In the genomic region with DNA sequence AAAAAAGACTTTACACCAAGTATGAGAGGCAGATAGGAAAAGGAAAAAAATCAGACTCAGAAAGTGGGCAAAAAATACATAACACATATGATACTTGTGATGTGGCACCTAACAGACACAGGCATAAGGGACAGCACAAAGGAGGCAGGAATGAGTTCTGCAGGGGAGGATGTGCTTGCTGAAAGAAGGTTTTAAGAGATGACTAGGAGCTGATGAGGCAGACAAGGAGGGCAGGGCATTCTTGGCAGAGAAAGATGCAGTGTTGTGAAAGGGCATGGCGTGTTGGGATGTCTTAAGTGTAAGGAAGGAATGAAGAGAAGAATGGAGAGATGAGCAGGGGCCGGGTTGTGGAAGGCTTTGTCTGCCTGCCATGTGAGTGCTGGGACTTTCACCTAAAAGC, we compare ENCODE assay signal across 17 cellular contexts. TPM values are rescaled to one million over a fixed set of nuclear protein-coding genes. Genes with fewer than 3 reads are reported as not detected.
A peak's percentile ranks its signal among the peaks of the same experiment; 100 is the strongest.
DNase-seq lines count a peak whose midpoint lies in the region; ATAC-seq and TF ChIP-seq lines count a peak whose summit lies in the region.
"Had no signal": no experiment of that assay in that cellular context is flagged by ENCODE, and none has a peak within 500 bp of the region (broad histone marks: within the 10 kb centered on the region; RNA-seq: fewer than 3 reads in every experiment).

No MANE protein-coding gene starts in this region.

- H3K36me3 Mint-ChIP-seq in activated CD4-positive, alpha-beta T cell treated with anti-CD3 and anti-CD28 coated beads for 36 hours (ENCODE audit: low read depth) = no peaks in the 10 kb centered on the region
- H3K36me3 Mint-ChIP-seq in activated CD4-positive, alpha-beta T cell treated with anti-CD3 and anti-CD28 coated beads, Interleukin-2, amount 10 ng/mL, durations not matched to agents 24 days and 14 days (ENCODE audit: low read depth) = no peaks in the 10 kb centered on the region
- H3K36me3 Mint-ChIP-seq in activated T-cell treated with anti-CD3 and anti-CD28 coated beads, Interleukin-2, amount 50 U/mL, for 24 hours (ENCODE audit: low read depth) = no peaks in the 10 kb centered on the region

- BruUV-seq in OCI-LY7 (replicated peaks; lab: Mats Ljungman, UMichigan) = no TSS peak

- H3K4me1 ChIP-seq in OCI-LY7 (ENCODE audit: insufficient read depth, low read length, poor library complexity, severe bottlenecking) = no peaks in the 10 kb centered on the region
- H3K4me1 ChIP-seq in esophagus squamous epithelium = peaks cover 0 to 8% (median 0%) of the 10 kb centered on the region in 3 donors
- H3K4me1 ChIP-seq: Caco-2, SJCRH30 had no signal

- H3K27me3 Mint-ChIP-seq in activated CD4-positive, alpha-beta T cell treated with anti-CD3 and anti-CD28 coated beads for 36 hours = no peaks in the 10 kb centered on the region
- H3K27me3 Mint-ChIP-seq in activated CD4-positive, alpha-beta T cell treated with anti-CD3 and anti-CD28 coated beads, Interleukin-2, amount 10 ng/mL, durations not matched to agents 24 days and 14 days = peaks cover 8% of the 10 kb centered on the region
- peaks cover 7% of the 10 kb centered on the region for H3K27me3 Mint-ChIP-seq in activated T-cell treated with anti-CD3 and anti-CD28 coated beads, Interleukin-2, amount 50 U/mL, for 24 hours
- H3K27me3 Mint-ChIP-seq: activated CD4-positive, alpha-beta memory T cell treated with anti-CD3 and anti-CD28 coated beads, Interleukin-2, amount 10 ng/mL, durations not matched to agents 7 days and 5 days had no signal

- ATAC-seq in activated CD4-positive, alpha-beta T cell treated with anti-CD3 and anti-CD28 coated beads for 36 hours = peak; percentile 36
- ATAC-seq in GM19397 (IDR thresholded peaks at IDR 0.05; ENCODE audit: unreplicated experiment) (no peak), HG02588 (IDR thresholded peaks at IDR 0.05; ENCODE audit: unreplicated experiment) (no peak)

- H3K9me3 Mint-ChIP-seq in activated CD4-positive, alpha-beta T cell treated with anti-CD3 and anti-CD28 coated beads for 36 hours (ENCODE audit: low read depth) = no peaks in the 10 kb centered on the region
- H3K9me3 Mint-ChIP-seq in activated CD4-positive, alpha-beta T cell treated with anti-CD3 and anti-CD28 coated beads, Interleukin-2, amount 10 ng/mL, durations not matched to agents 24 days and 14 days = peaks cover 4% of the 10 kb centered on the region
- H3K9me3 Mint-ChIP-seq in activated T-cell treated with anti-CD3 and anti-CD28 coated beads, Interleukin-2, amount 50 U/mL, for 24 hours = no peaks in the 10 kb centered on the region
- H3K9me3 Mint-ChIP-seq: activated CD4-positive, alpha-beta memory T cell treated with anti-CD3 and anti-CD28 coated beads, Interleukin-2, amount 10 ng/mL, durations not matched to agents 7 days and 5 days; stimulated activated naive CD8-positive, alpha-beta T cell treated with anti-CD3 and anti-CD28 coated beads, Interleukin-15, Interleukin-2, amounts not matched to agents 100 ng/mL and 50 ng/mL, for 24 hours had no signal

- H3K27ac Mint-ChIP-seq in activated CD4-positive, alpha-beta T cell treated with anti-CD3 and anti-CD28 coated beads for 36 hours = no peak overlapping the region
- no peak overlapping the region for H3K27ac Mint-ChIP-seq in activated CD4-positive, alpha-beta T cell treated with anti-CD3 and anti-CD28 coated beads, Interleukin-2, amount 10 ng/mL, durations not matched to agents 24 days and 14 days
- H3K27ac Mint-ChIP-seq in activated T-cell treated with anti-CD3 and anti-CD28 coated beads, Interleukin-2, amount 50 U/mL, for 24 hours = no peak overlapping the region
- H3K27ac Mint-ChIP-seq: activated CD4-positive, alpha-beta memory T cell treated with anti-CD3 and anti-CD28 coated beads, Interleukin-2, amount 10 ng/mL, durations not matched to agents 7 days and 5 days; stimulated activated naive CD8-positive, alpha-beta T cell treated with anti-CD3 and anti-CD28 coated beads, Interleukin-15, Interleukin-2, amounts not matched to agents 100 ng/mL and 50 ng/mL, for 24 hours had no signal

- no peaks in the 10 kb centered on the region for H3K79me2 ChIP-seq in OCI-LY7 (ENCODE audit: insufficient read depth, low read depth, low read length)

- H4K20me1 ChIP-seq in OCI-LY7 (ENCODE audit: insufficient read depth, low read length) = no peaks in the 10 kb centered on the region

- no peak for TF ChIP-seq POLR2A in esophagus squamous epithelium (IDR thresholded peaks at IDR 0.05)

- no peaks in the 10 kb centered on the region for H3K4me1 Mint-ChIP-seq in activated CD4-positive, alpha-beta T cell treated with anti-CD3 and anti-CD28 coated beads for 36 hours
- H3K4me1 Mint-ChIP-seq in activated CD4-positive, alpha-beta T cell treated with anti-CD3 and anti-CD28 coated beads, Interleukin-2, amount 10 ng/mL, durations not matched to agents 24 days and 14 days = no peaks in the 10 kb centered on the region
- no peaks in the 10 kb centered on the region for H3K4me1 Mint-ChIP-seq in activated T-cell treated with anti-CD3 and anti-CD28 coated beads, Interleukin-2, amount 50 U/mL, for 24 hours (ENCODE audit: low read depth)

- no peaks in the 10 kb centered on the region for H3K36me3 ChIP-seq in OCI-LY7 (ENCODE audit: insufficient read depth, low read length)
- H3K36me3 ChIP-seq in esophagus squamous epithelium = no peaks in the 10 kb centered on the region
- H3K36me3 ChIP-seq: SJCRH30 had no signal

- H3K9me2 ChIP-seq in OCI-LY7 (ENCODE audit: insufficient read depth, low read length) = no peaks in the 10 kb centered on the region

- intact Hi-C loops in activated CD4-positive, alpha-beta T cell treated with anti-CD3 and anti-CD28 coated beads for 36 hours (cut with DNase I, micrococcal nuclease) = no loop called here
- intact Hi-C loops in activated CD4-positive, alpha-beta T cell treated with anti-CD3 and anti-CD28 coated beads, Interleukin-2, amount 10 ng/mL, durations not matched to agents 24 days and 14 days (cut with micrococcal nuclease) = no loop called here
- intact Hi-C loops in OCI-LY7 (cut with micrococcal nuclease; ENCODE audit: unreplicated experiment) = no loop called here
- intact Hi-C loops in esophagus squamous epithelium (cut with DNase I) = no loop called here

- no peaks in the 10 kb centered on the region for H3K27me3 ChIP-seq in esophagus squamous epithelium
- H3K27me3 ChIP-seq: SJCRH30 had no signal

- H3K4me3 ChIP-seq in OCI-LY7 (ENCODE audit: low read depth, low read length, poor library complexity, severe bottlenecking) = no peak overlapping the region
- no peak overlapping the region for H3K4me3 ChIP-seq in esophagus squamous epithelium
- no peak overlapping the region for H3K4me3 ChIP-seq in skeletal muscle cell (ENCODE audit: low read depth, low read length)
- H3K4me3 ChIP-seq: SJCRH30 had no signal

- peak overlapping the region; percentile 41; the same call in 1 of the 2 replicates for H2AFZ ChIP-seq in OCI-LY7 (ENCODE audit: low read length)

- CTCF ChIA-PET in activated CD4-positive, alpha-beta T cell treated with anti-CD3 and anti-CD28 coated beads for 36 hours (lab: Charles Lee) = no interaction called here
- CTCF ChIA-PET in OCI-LY7 (lab: Charles Lee; ENCODE audit: unreplicated experiment) = no interaction called here

- DNase-seq in activated CD4-positive, alpha-beta T cell treated with anti-CD3 and anti-CD28 coated beads for 36 hours = peak; percentile 9
- no peak for DNase-seq in activated CD4-positive, alpha-beta T cell treated with anti-CD3 and anti-CD28 coated beads, Interleukin-2, amount 10 ng/mL, durations not matched to agents 24 days and 14 days
- DNase-seq in OCI-LY7 (ENCODE audit: low spot score) (no peak), esophagus squamous epithelium (lab: John Stamatoyannopoulos, UW) (no peak), skeletal muscle cell (ENCODE audit: low read depth) (peak; percentile 33)
- no peak for DNase-seq in activated T-cell treated with anti-CD3 and anti-CD28 coated beads, Interleukin-2, amount 50 U/mL, for 24 hours
- DNase-seq: 8988T; activated CD4-positive, alpha-beta memory T cell treated with anti-CD3 and anti-CD28 coated beads, Interleukin-2, amount 10 ng/mL, durations not matched to agents 7 days and 5 days; Caco-2; midbrain; MV-4-11; NCI-H2171; SJCRH30; small intestine had no signal

- TF ChIP-seq CTCF in OCI-LY7 (conservative IDR thresholded peaks at IDR 0.05; ENCODE audit: low read length) = no peak
- TF ChIP-seq CTCF in esophagus squamous epithelium (IDR thresholded peaks at IDR 0.05) = no peak

- H3K4me3 Mint-ChIP-seq in activated CD4-positive, alpha-beta T cell treated with anti-CD3 and anti-CD28 coated beads for 36 hours = no peak overlapping the region
- H3K4me3 Mint-ChIP-seq in activated CD4-positive, alpha-beta T cell treated with anti-CD3 and anti-CD28 coated beads, Interleukin-2, amount 10 ng/mL, durations not matched to agents 24 days and 14 days = no peak overlapping the region
- no peak overlapping the region for H3K4me3 Mint-ChIP-seq in activated T-cell treated with anti-CD3 and anti-CD28 coated beads, Interleukin-2, amount 50 U/mL, for 24 hours
- H3K4me3 Mint-ChIP-seq: activated CD4-positive, alpha-beta memory T cell treated with anti-CD3 and anti-CD28 coated beads, Interleukin-2, amount 10 ng/mL, durations not matched to agents 7 days and 5 days; stimulated activated naive CD8-positive, alpha-beta T cell treated with anti-CD3 and anti-CD28 coated beads, Interleukin-15, Interleukin-2, amounts not matched to agents 100 ng/mL and 50 ng/mL, for 24 hours had no signal

- no peak overlapping the region for H3K27ac ChIP-seq in OCI-LY7 (ENCODE audit: low read depth, low read length, poor library complexity, severe bottlenecking)
- H3K27ac ChIP-seq in esophagus squamous epithelium = peak overlapping the region in 3 of 4 donors; percentile 9 to 55 (median 31)
- H3K27ac ChIP-seq: SJCRH30 had no signal

- H3K9me3 ChIP-seq in OCI-LY7 (ENCODE audit: low read length) (no peaks in the 10 kb centered on the region), esophagus squamous epithelium (no peaks in the 10 kb centered on the region)
- H3K9me3 ChIP-seq: Caco-2, SJCRH30 had no signal

- POLR2A ChIA-PET in activated CD4-positive, alpha-beta T cell treated with anti-CD3 and anti-CD28 coated beads for 36 hours (lab: Charles Lee) = no interaction called here
- POLR2A ChIA-PET in OCI-LY7 (lab: Charles Lee) = interaction anchor here (0.6 kb wide), 1 partner anchor 1725 kb away, joined by 5 read pairs; no protein-coding TSS in a partner anchor

- H3K4me2 ChIP-seq in OCI-LY7 (ENCODE audit: low read length) = no peak overlapping the region

- 11 to 21% methylated on average over 2 of the region's 2 CpGs for WGBS in esophagus squamous epithelium, 2 donors

RNA-seq across cellular contexts. Expression of a gene that starts 49.7 kb away (rescaled TPM):
- 10 to 100 TPM; 15.2 to 21.2 TPM for total RNA-seq in activated CD4-positive, alpha-beta T cell treated with anti-CD3 and anti-CD28 coated beads for 36 hours
- 7.9 and 9.0 TPM in 2 replicates for total RNA-seq in activated CD4-positive, alpha-beta T cell treated with anti-CD3 and anti-CD28 coated beads, Interleukin-2, amount 10 ng/mL, durations not matched to agents 24 days and 14 days
- 16.1 and 17.6 TPM in 2 replicates for total RNA-seq in OCI-LY7 (2014; rRNA removed; shearing (Covaris generic))
- 59.6 and 73.1 TPM in 2 replicates for total RNA-seq in OCI-LY7 (2022)
- total RNA-seq in esophagus squamous epithelium = 10 to 100 TPM; 41.2 to 83.1 (median 60.5) TPM

RNA-seq across cellular contexts. Expression of a gene that starts 50.1 kb away (rescaled TPM):
- total RNA-seq in activated CD4-positive, alpha-beta T cell treated with anti-CD3 and anti-CD28 coated beads for 36 hours = under 1 TPM; 0.27 to 0.28 TPM
- total RNA-seq in activated CD4-positive, alpha-beta T cell treated with anti-CD3 and anti-CD28 coated beads, Interleukin-2, amount 10 ng/mL, durations not matched to agents 24 days and 14 days = 0.28 and 0.31 TPM in 2 replicates
- total RNA-seq in OCI-LY7 (2014; rRNA removed; shearing (Covaris generic)) = 1.1 and 1.5 TPM in 2 replicates
- total RNA-seq in OCI-LY7 (2022) = 1.0 and 1.2 TPM in 2 replicates
- under 1 TPM in 3 of 4 donors, not detected in 1; 0.19 to 0.38 (median 0.22) TPM for total RNA-seq in esophagus squamous epithelium

RNA-seq across cellular contexts. Expression of a gene that starts 50.3 kb away (rescaled TPM):
- total RNA-seq in activated CD4-positive, alpha-beta T cell treated with anti-CD3 and anti-CD28 coated beads for 36 hours = 10 to 100 TPM in 1 of 2 experiments, 1 to 10 TPM in 1; 8.4 to 10.5 TPM
- total RNA-seq in activated CD4-positive, alpha-beta T cell treated with anti-CD3 and anti-CD28 coated beads, Interleukin-2, amount 10 ng/mL, durations not matched to agents 24 days and 14 days = 13.0 and 14.6 TPM in 2 replicates
- total RNA-seq in OCI-LY7 (2014; rRNA removed; shearing (Covaris generic)) = 24.8 and 29.3 TPM in 2 replicates
- total RNA-seq in OCI-LY7 (2022) (19.0 and 27.0 TPM in 2 replicates), esophagus squamous epithelium (10 to 100 TPM; 21.7 to 34.3 (median 28.0) TPM)

Comparison
In these comparisons a context has a peak if more than half of its experiments do, and no peak if none do; other contexts are left out.
1. DNase-seq: peak in activated CD4-positive, alpha-beta T cell treated with anti-CD3 and anti-CD28 coated beads for 36 hours (single experiment) and skeletal muscle cell (single experiment); none in activated CD4-positive, alpha-beta T cell treated with anti-CD3 and anti-CD28 coated beads, Interleukin-2, amount 10 ng/mL, durations not matched to agents 24 days and 14 days (single experiment), OCI-LY7 (single experiment), esophagus squamous epithelium (single experiment) and activated T-cell treated with anti-CD3 and anti-CD28 coated beads, Interleukin-2, amount 50 U/mL, for 24 hours (single experiment).